ENCODE assay signal across 10 cellular contexts in genomic region chr22:37552560-37553163, GRCh38. TPM values are rescaled to one million over a fixed set of nuclear protein-coding genes. Genes with fewer than 3 reads are reported as not detected.
DNase-seq lines count a peak whose midpoint lies in the region; ATAC-seq and TF ChIP-seq lines count a peak whose summit lies in the region.
"Had no signal": no experiment of that assay in that cellular context is flagged by ENCODE, and none has a peak within 500 bp of the region (broad histone marks: within the 10 kb centered on the region; RNA-seq: fewer than 3 reads in every experiment).

No MANE protein-coding gene starts in this region.

- H3K9ac ChIP-seq in HUES48 (ENCODE audit: low read depth, low read length), result no peak overlapping the region

- peaks cover 22% of the 10 kb centered on the region for H3K4me1 ChIP-seq in HUES48 (ENCODE audit: control insufficient read depth, insufficient read depth, low read length)
- peaks cover 51 to 67% (median 59%) of the 10 kb centered on the region in 4 donors for H3K4me1 ChIP-seq in stomach

- H3K9me3 ChIP-seq in HUES48 (ENCODE audit: control insufficient read depth, insufficient read depth, low read length), result no peaks in the 10 kb centered on the region
- no peaks in the 10 kb centered on the region for H3K9me3 ChIP-seq in stomach

- H3K4me3 ChIP-seq in HUES48 (ENCODE audit: low read depth, low read length) (no peak overlapping the region), stomach (no peak overlapping the region)

- TF ChIP-seq EP300 in stomach (IDR thresholded peaks at IDR 0.05), result no peak

- 28 to 36% (median 35%) methylated on average over 13 to 16 of the region's 16 CpGs for WGBS in stomach, 5 donors

- ATAC-seq in GM18873 (IDR thresholded peaks at IDR 0.05; ENCODE audit: low FRiP score, unreplicated experiment) (no peak), HG03571 (IDR thresholded peaks at IDR 0.05; ENCODE audit: unreplicated experiment) (no peak), HG03196 (IDR thresholded peaks at IDR 0.05; ENCODE audit: unreplicated experiment) (no peak), HG02981 (IDR thresholded peaks at IDR 0.05; ENCODE audit: unreplicated experiment) (no peak)

- no peak for TF ChIP-seq POLR2A in stomach (IDR thresholded peaks at IDR 0.05)

- no peak for TF ChIP-seq CTCF in stomach (IDR thresholded peaks at IDR 0.05)

- H3K27me3 ChIP-seq in HUES48 (ENCODE audit: control insufficient read depth, insufficient read depth, low read length), result peaks cover 13% of the 10 kb centered on the region
- H3K27me3 ChIP-seq in stomach, result no peaks in the 10 kb centered on the region

- H3K27ac ChIP-seq in HUES48 (ENCODE audit: low read depth, low read length) (peak overlapping the region; percentile 74), cingulate gyrus (ENCODE audit: low read depth, low read length) (peak overlapping the region; percentile 29), stomach (peak overlapping the region; percentile 48 to 94 (median 72))

- intact Hi-C loops in stomach (cut with DNase I; ENCODE audit: low total_unique reads), result no loop called here

- no peaks in the 10 kb centered on the region for H3K36me3 ChIP-seq in HUES48 (ENCODE audit: control insufficient read depth, insufficient read depth, low read length)
- no peaks in the 10 kb centered on the region for H3K36me3 ChIP-seq in stomach

- peak; percentile 45 for DNase-seq in kidney glomerular epithelial cell (lab: John Stamatoyannopoulos, UW)
- no peak for DNase-seq in stomach
- DNase-seq: head of caudate nucleus; stimulated activated CD4-positive, alpha-beta T cell treated with anti-CD3 and anti-CD28 coated beads, Interleukin-1b, Interleukin-23, amount 100 ng/mL, for 48 hours had no signal

RNA-seq across cellular contexts. Expression of gene CDC42EP1, which starts 7.6 kb away (rescaled TPM):
- total RNA-seq in stomach, result 100 to 1,000 TPM in 2 of 5 donors, 10 to 100 TPM in 3; 28.6 to 195 (median 66.3) TPM
- 100 to 1,000 TPM in 1 of 3 donors, 10 to 100 TPM in 2; 70.2 to 112 (median 90.1) TPM for polyA plus RNA-seq in stomach

RNA-seq across cellular contexts. Expression of gene LGALS2, which starts 27.2 kb away (rescaled TPM):
- 1 to 10 TPM in 1 of 5 donors, not detected in 4; 4.2 TPM for total RNA-seq in stomach
- polyA plus RNA-seq in stomach, result 1 to 10 TPM; 4.1 to 7.1 (median 5.0) TPM

RNA-seq across cellular contexts. Expression of gene CARD10, which starts 33.4 kb away (rescaled TPM):
- total RNA-seq in stomach, result 100 to 1,000 TPM in 1 of 5 donors, 10 to 100 TPM in 2, 1 to 10 TPM in 2; 5.5 to 120 (median 28.4) TPM
- polyA plus RNA-seq in stomach, result 10 to 100 TPM; 11.3 to 17.8 (median 13.6) TPM

RNA-seq across cellular contexts. Expression of gene GGA1, which starts 56.0 kb away (rescaled TPM):
- 10 to 100 TPM; 39.5 to 87.9 (median 55.6) TPM for total RNA-seq in stomach
- polyA plus RNA-seq in stomach, result 10 to 100 TPM; 30.3 to 43.6 (median 34.1) TPM
